Comparison of ENCODE assay signal across 24 cellular contexts in the genomic region with DNA sequence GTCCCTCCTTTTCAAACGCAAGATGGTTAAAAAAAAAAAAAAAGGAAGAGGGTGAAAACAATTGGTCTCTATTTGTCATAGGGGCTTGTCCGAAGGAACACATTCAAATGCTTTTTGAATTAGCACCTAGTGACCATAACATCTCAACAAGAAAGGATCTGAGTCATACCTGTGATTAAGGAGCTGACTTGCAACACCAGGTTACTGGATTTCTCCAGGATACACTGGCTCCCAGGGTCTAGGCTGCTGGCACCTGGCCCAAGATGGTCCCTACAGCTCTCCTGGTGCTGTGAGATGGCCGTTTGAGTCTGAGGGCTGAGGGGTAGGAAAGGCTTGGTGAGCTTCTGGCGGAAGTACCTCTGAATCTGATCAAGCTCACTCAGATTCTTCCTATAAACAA. TPM values are rescaled to one million over a fixed set of nuclear protein-coding genes. Genes with fewer than 3 reads are reported as not detected.
DNase-seq lines count a peak whose midpoint lies in the region; ATAC-seq and TF ChIP-seq lines count a peak whose summit lies in the region.
"Had no signal": no experiment of that assay in that cellular context is flagged by ENCODE, and none has a peak within 500 bp of the region (broad histone marks: within the 10 kb centered on the region; RNA-seq: fewer than 3 reads in every experiment).

No MANE protein-coding gene starts in this region.

- H3K27ac Mint-ChIP-seq in stimulated activated effector memory CD8-positive, alpha-beta T cell treated with anti-CD3 and anti-CD28 coated beads, Interleukin-12 subunit alpha, Interleukin-12 subunit beta, amount 100 ng/mL, for 72 hours: peak overlapping the region; percentile 51
- H3K27ac Mint-ChIP-seq: B cell, endodermal cell, GM23338, mesothelial cell of epicardium had no signal

- ATAC-seq in stimulated activated effector memory CD8-positive, alpha-beta T cell treated with anti-CD3 and anti-CD28 coated beads, Interleukin-12 subunit alpha, Interleukin-12 subunit beta, amount 100 ng/mL, for 72 hours: no peak
- ATAC-seq in HG03196 (IDR thresholded peaks at IDR 0.05; ENCODE audit: unreplicated experiment): no peak
- ATAC-seq: GM23338; left cardiac atrium; natural killer cell treated with Interleukin-12 subunit alpha and Interleukin-12 subunit beta and Interleukin-15 and Interleukin-18, amount 100 ng/mL, for 72 hours had no signal

- peaks cover 46% of the 10 kb centered on the region for H3K36me3 Mint-ChIP-seq in stimulated activated effector memory CD8-positive, alpha-beta T cell treated with anti-CD3 and anti-CD28 coated beads, Interleukin-12 subunit alpha, Interleukin-12 subunit beta, amount 100 ng/mL, for 72 hours

- intact Hi-C loops in uterus (cut with DNase I; ENCODE audit: low total_unique reads): no loop called here

- H3K4me1 ChIP-seq in uterus: no peaks in the 10 kb centered on the region
- H3K4me1 ChIP-seq: parathyroid adenoma, sigmoid colon, transverse colon had no signal

- POLR2A ChIA-PET in RWPE1 (lab: Yijun Ruan, JAX; ENCODE audit: low non-redundant PET): interaction anchor here (0.7 kb wide), 1 partner anchor 13 kb away, joined by 3 read pairs; no protein-coding TSS in a partner anchor

- TF ChIP-seq POLR2A in uterus (IDR thresholded peaks at IDR 0.05): no peak

- H3K9me3 Mint-ChIP-seq in stimulated activated effector memory CD8-positive, alpha-beta T cell treated with anti-CD3 and anti-CD28 coated beads, Interleukin-12 subunit alpha, Interleukin-12 subunit beta, amount 100 ng/mL, for 72 hours: no peaks in the 10 kb centered on the region
- H3K9me3 Mint-ChIP-seq: endodermal cell; GM23338; mesothelial cell of epicardium; natural killer cell treated with Interleukin-12 subunit alpha and Interleukin-12 subunit beta and Interleukin-15 and Interleukin-18, amount 100 ng/mL, for 72 hours had no signal

- H3K9me3 ChIP-seq in uterus: no peaks in the 10 kb centered on the region
- H3K9me3 ChIP-seq: sigmoid colon, transverse colon had no signal

- H3K27ac ChIP-seq in RWPE1: no peak overlapping the region
- H3K27ac ChIP-seq in uterus: no peak overlapping the region
- H3K27ac ChIP-seq: parathyroid adenoma, sigmoid colon, transverse colon had no signal

- no peak overlapping the region for H3K4me3 ChIP-seq in epithelial cell of esophagus (ENCODE audit: low read length)
- H3K4me3 ChIP-seq in uterus: no peak overlapping the region
- H3K4me3 ChIP-seq: GM23338, sigmoid colon, transverse colon had no signal

- H3K4me1 Mint-ChIP-seq in stimulated activated effector memory CD8-positive, alpha-beta T cell treated with anti-CD3 and anti-CD28 coated beads, Interleukin-12 subunit alpha, Interleukin-12 subunit beta, amount 100 ng/mL, for 72 hours: no peaks in the 10 kb centered on the region
- H3K4me1 Mint-ChIP-seq: endodermal cell, GM23338, mesothelial cell of epicardium had no signal

- H3K27me3 ChIP-seq in uterus: no peaks in the 10 kb centered on the region
- H3K27me3 ChIP-seq: sigmoid colon, transverse colon had no signal

- no peak overlapping the region for H3K4me3 Mint-ChIP-seq in stimulated activated effector memory CD8-positive, alpha-beta T cell treated with anti-CD3 and anti-CD28 coated beads, Interleukin-12 subunit alpha, Interleukin-12 subunit beta, amount 100 ng/mL, for 72 hours
- H3K4me3 Mint-ChIP-seq: B cell; endodermal cell; GM23338; mesothelial cell of epicardium; natural killer cell treated with Interleukin-12 subunit alpha and Interleukin-12 subunit beta and Interleukin-15 and Interleukin-18, amount 100 ng/mL, for 72 hours had no signal

- peak; percentile 52 for DNase-seq in HCEC 1CT
- DNase-seq in RWPE1 (ENCODE audit: low spot score): peak; percentile 55
- peak; percentile 75 for DNase-seq in epithelial cell of esophagus (ENCODE audit: low read depth)
- no peak for DNase-seq in stimulated activated effector memory CD8-positive, alpha-beta T cell treated with anti-CD3 and anti-CD28 coated beads, Interleukin-12 subunit alpha, Interleukin-12 subunit beta, amount 100 ng/mL, for 72 hours (ENCODE audit: low spot score in 2 of 2)
- no peak for DNase-seq in uterus
- no peak for DNase-seq in NCI-H748 (lab: John Stamatoyannopoulos, UW; ENCODE audit: unreplicated experiment)
- DNase-seq in activated CD4-positive, alpha-beta T cell treated with anti-CD3 and anti-CD28 coated beads, Interleukin-2, amount 50 U/mL, for 4 hours: no peak
- DNase-seq: activated CD4-positive, alpha-beta T cell treated with anti-CD3 and anti-CD28 coated beads for 48 hours; activated gamma-delta T cell treated with Interleukin-2 at 50 U/mL for 16 hours; anterior cingulate cortex; COR-L47; endodermal cell; foreskin melanocyte; left cardiac atrium; NCI-H1694 treated with DMSO at 0.1 percent for 48 hours; sigmoid colon; stimulated activated naive CD4-positive, alpha-beta T cell treated with Interleukin-2 at 50 U/mL for 16 hours; transverse colon had no signal

- CTCF ChIA-PET in RWPE1 (lab: Yijun Ruan, JAX): interaction anchor here (0.7 kb wide), 2 partner anchors 10 to 19 kb away, joined by 7 read pairs; no protein-coding TSS in a partner anchor

- H3K36me3 ChIP-seq in uterus: no peaks in the 10 kb centered on the region

- TF ChIP-seq CTCF in RWPE1 (conservative IDR thresholded peaks at IDR 0.05; ENCODE audit: low read depth) (no peak), epithelial cell of esophagus (IDR thresholded peaks at IDR 0.05; ENCODE audit: insufficient read depth, low read depth, low read length, missing control alignments) (no peak), uterus (IDR thresholded peaks at IDR 0.05) (no peak)

RNA-seq across cellular contexts. Expression of a gene that starts 28.4 kb away (rescaled TPM):
- total RNA-seq in uterus: 1 to 10 TPM in 2 of 4 donors, under 1 TPM in 1, not detected in 1; 0.21 to 4.1 (median 1.5) TPM

RNA-seq across cellular contexts. Expression of a gene that starts 54.7 kb away (rescaled TPM):
- total RNA-seq in uterus: 10 to 100 TPM in 3 of 4 donors, not detected in 1; 10.8 to 64.7 (median 33.7) TPM

Comparison
In these comparisons a context has a peak if more than half of its experiments do, and no peak if none do; other contexts are left out.
1. DNase-seq: peak in HCEC 1CT (single experiment), RWPE1 (single experiment) and epithelial cell of esophagus (single experiment); none in stimulated activated effector memory CD8-positive, alpha-beta T cell treated with anti-CD3 and anti-CD28 coated beads, Interleukin-12 subunit alpha, Interleukin-12 subunit beta, amount 100 ng/mL, for 72 hours (0 of 2), uterus (0 of 2), NCI-H748 (single experiment) and activated CD4-positive, alpha-beta T cell treated with anti-CD3 and anti-CD28 coated beads, Interleukin-2, amount 50 U/mL, for 4 hours (0 of 2).